9 cellular contexts compared by ENCODE assay signal in genomic region chr1:116006486-116006964, GRCh38. TPM values are rescaled to one million over a fixed set of nuclear protein-coding genes. Genes with fewer than 3 reads are reported as not detected.
DNase-seq lines count a peak whose midpoint lies in the region; ATAC-seq lines count a peak whose summit lies in the region.
"Had no signal": no experiment of that assay in that cellular context is flagged by ENCODE, and none has a peak within 500 bp of the region (broad histone marks: within the 10 kb centered on the region; RNA-seq: fewer than 3 reads in every experiment).

No MANE protein-coding gene starts in this region.

- ATAC-seq in activated CD4-positive, alpha-beta T cell treated with anti-CD3 and anti-CD28 coated beads for 36 hours, result peak; percentile 97
- peak; percentile 93 for ATAC-seq in HG02623 (IDR thresholded peaks at IDR 0.05; ENCODE audit: unreplicated experiment)
- ATAC-seq in stimulated activated effector memory CD8-positive, alpha-beta T cell treated with anti-CD3 and anti-CD28 coated beads, Interleukin-12 subunit alpha, Interleukin-12 subunit beta, amount 100 ng/mL, for 72 hours, result peak; percentile 79

- peaks cover 7% of the 10 kb centered on the region; the same call in 1 of the 2 replicates for H3K4me1 ChIP-seq in GM23248 (ENCODE audit: insufficient read depth)

- in situ Hi-C loops in GM23248 (cut with MboI), result no loop called here

- 96 to 98% methylated on average over 3 of the region's 3 CpGs for WGBS in GM23248 (ENCODE audit: low coverage in 1 of 2, low lambda C conversion rate in 2 of 2, missing lambda C conversion rate in 2 of 2), 2 experiments

- peaks cover 7% of the 10 kb centered on the region; the same call in 1 of the 2 replicates for H4K20me1 ChIP-seq in GM23248 (ENCODE audit: insufficient read depth)

- H3K9me3 ChIP-seq in MG63, result 0 out of 2 replicates have a peak, but pooled peaks cover 4% of the 10 kb centered on the region
- H3K9me3 ChIP-seq in GM23248 (ENCODE audit: low read depth), result no peaks in the 10 kb centered on the region
- H3K9me3 ChIP-seq: esophagus squamous epithelium had no signal

- no peaks in the 10 kb centered on the region for H3K36me3 ChIP-seq in MG63
- peaks cover 39% of the 10 kb centered on the region; the same call in 1 of the 2 replicates for H3K36me3 ChIP-seq in GM23248 (ENCODE audit: low read depth)

- peak overlapping the region; percentile 64 for H3K4me3 Mint-ChIP-seq in activated CD4-positive, alpha-beta T cell treated with anti-CD3 and anti-CD28 coated beads for 36 hours
- peak overlapping the region; percentile 63 for H3K4me3 Mint-ChIP-seq in stimulated activated effector memory CD8-positive, alpha-beta T cell treated with anti-CD3 and anti-CD28 coated beads, Interleukin-12 subunit alpha, Interleukin-12 subunit beta, amount 100 ng/mL, for 72 hours

- no peaks in the 10 kb centered on the region for H3K36me3 Mint-ChIP-seq in activated CD4-positive, alpha-beta T cell treated with anti-CD3 and anti-CD28 coated beads for 36 hours (ENCODE audit: low read depth)
- no peaks in the 10 kb centered on the region for H3K36me3 Mint-ChIP-seq in stimulated activated effector memory CD8-positive, alpha-beta T cell treated with anti-CD3 and anti-CD28 coated beads, Interleukin-12 subunit alpha, Interleukin-12 subunit beta, amount 100 ng/mL, for 72 hours

- H3K9ac ChIP-seq in GM23248, result no peak overlapping the region

- peak overlapping the region; percentile 75 for H3K27ac Mint-ChIP-seq in activated CD4-positive, alpha-beta T cell treated with anti-CD3 and anti-CD28 coated beads for 36 hours
- peak overlapping the region; percentile 87 for H3K27ac Mint-ChIP-seq in stimulated activated effector memory CD8-positive, alpha-beta T cell treated with anti-CD3 and anti-CD28 coated beads, Interleukin-12 subunit alpha, Interleukin-12 subunit beta, amount 100 ng/mL, for 72 hours

- H3K4me3 ChIP-seq in MG63 (no peak overlapping the region), GM23248 (no peak overlapping the region)
- H3K4me3 ChIP-seq: esophagus squamous epithelium had no signal

- H3K4me2 ChIP-seq in GM23248 (ENCODE audit: unreplicated experiment), result no peak overlapping the region

- H3K4me1 Mint-ChIP-seq in activated CD4-positive, alpha-beta T cell treated with anti-CD3 and anti-CD28 coated beads for 36 hours, result peaks cover 13% of the 10 kb centered on the region
- H3K4me1 Mint-ChIP-seq in stimulated activated effector memory CD8-positive, alpha-beta T cell treated with anti-CD3 and anti-CD28 coated beads, Interleukin-12 subunit alpha, Interleukin-12 subunit beta, amount 100 ng/mL, for 72 hours, result peaks cover 12% of the 10 kb centered on the region

- CTCF ChIA-PET in activated CD4-positive, alpha-beta T cell treated with anti-CD3 and anti-CD28 coated beads for 36 hours (lab: Charles Lee), result interaction anchor here (0.8 to 1.6 kb wide), 4 partner anchors 15 to 300 kb away, joined by 3 to 7 read pairs (median 4); no protein-coding TSS in a partner anchor

- H3K27me3 ChIP-seq in MG63 (no peaks in the 10 kb centered on the region), GM23248 (replicated peaks; ENCODE audit: insufficient read depth) (no peaks in the 10 kb centered on the region)
- H3K27me3 ChIP-seq: esophagus squamous epithelium had no signal

- no peak overlapping the region for H3K27ac ChIP-seq in GM23248
- H3K27ac ChIP-seq: esophagus squamous epithelium had no signal

- H2AFZ ChIP-seq in GM23248, result no peak overlapping the region

- POLR2A ChIA-PET in activated CD4-positive, alpha-beta T cell treated with anti-CD3 and anti-CD28 coated beads for 36 hours (lab: Charles Lee), result no interaction called here

- peaks cover 2% of the 10 kb centered on the region for H3K27me3 Mint-ChIP-seq in activated CD4-positive, alpha-beta T cell treated with anti-CD3 and anti-CD28 coated beads for 36 hours

- 0 out of 2 replicates have a peak, but pooled peaks cover 2% of the 10 kb centered on the region for H3F3A ChIP-seq in GM23248 (ENCODE audit: insufficient read depth)

- intact Hi-C loops in activated CD4-positive, alpha-beta T cell treated with anti-CD3 and anti-CD28 coated beads for 36 hours (cut with DNase I, micrococcal nuclease), result no loop called here

- no peaks in the 10 kb centered on the region for H3K9me2 ChIP-seq in GM23248 (ENCODE audit: insufficient read depth)

- peaks cover 3% of the 10 kb centered on the region for H3K9me3 Mint-ChIP-seq in activated CD4-positive, alpha-beta T cell treated with anti-CD3 and anti-CD28 coated beads for 36 hours (ENCODE audit: low read depth)
- H3K9me3 Mint-ChIP-seq in stimulated activated effector memory CD8-positive, alpha-beta T cell treated with anti-CD3 and anti-CD28 coated beads, Interleukin-12 subunit alpha, Interleukin-12 subunit beta, amount 100 ng/mL, for 72 hours, result peaks cover 2% of the 10 kb centered on the region

- peak; percentile 6 for DNase-seq in activated CD4-positive, alpha-beta T cell treated with anti-CD3 and anti-CD28 coated beads for 36 hours
- DNase-seq in activated CD4-positive, alpha-beta T cell treated with anti-CD3 and anti-CD28 coated beads, Interleukin-2, amount 50 U/mL, for 4 hours, result no peak
- peak; percentile 4 for DNase-seq in M059J (ENCODE audit: low read depth)
- no peak for DNase-seq in stimulated activated effector memory CD8-positive, alpha-beta T cell treated with anti-CD3 and anti-CD28 coated beads, Interleukin-12 subunit alpha, Interleukin-12 subunit beta, amount 100 ng/mL, for 72 hours (ENCODE audit: low spot score in 2 of 2)
- no peak for DNase-seq in foreskin melanocyte
- DNase-seq in MG63, result no peak
- DNase-seq in GM23248, result no peak
- DNase-seq: esophagus squamous epithelium had no signal

- H3K79me2 ChIP-seq in GM23248 (ENCODE audit: insufficient read depth), result peaks cover 76% of the 10 kb centered on the region

RNA-seq across cellular contexts. Expression of gene SLC22A15, which starts 30.2 kb away (rescaled TPM):
- under 1 TPM; 0.23 to 0.25 TPM for total RNA-seq in activated CD4-positive, alpha-beta T cell treated with anti-CD3 and anti-CD28 coated beads for 36 hours
- 0.05 and 0.62 TPM in 2 replicates for total RNA-seq in M059J (2014; rRNA removed; shearing (Covaris generic))
- total RNA-seq in MG63 (2014; rRNA removed; shearing (Covaris generic); ENCODE audit: low replicate concordance), result 0.46 and 0.74 TPM in 2 replicates
- 14.7 and 15.0 TPM in 2 replicates for total RNA-seq in GM23248 (2014; rRNA removed; shearing (Covaris generic))
- polyA plus RNA-seq in GM23248 (2016; fragmentation: Nextera tagmentation; extraction: Ambion mirVana), result 5.7 and 6.3 TPM in 2 replicates

Comparison
In these comparisons a context has a peak if more than half of its experiments do, and no peak if none do; other contexts are left out.
1. DNase-seq: peak in activated CD4-positive, alpha-beta T cell treated with anti-CD3 and anti-CD28 coated beads for 36 hours (single experiment) and M059J (single experiment); none in activated CD4-positive, alpha-beta T cell treated with anti-CD3 and anti-CD28 coated beads, Interleukin-2, amount 50 U/mL, for 4 hours (0 of 2), stimulated activated effector memory CD8-positive, alpha-beta T cell treated with anti-CD3 and anti-CD28 coated beads, Interleukin-12 subunit alpha, Interleukin-12 subunit beta, amount 100 ng/mL, for 72 hours (0 of 2), foreskin melanocyte (single experiment), MG63 (single experiment) and GM23248 (single experiment).
2. Peak in every context shown above with its lines, with median percentiles within 50 percentile points of each other: ATAC-seq.